8 cellular contexts compared by ENCODE assay signal in the genomic region with DNA sequence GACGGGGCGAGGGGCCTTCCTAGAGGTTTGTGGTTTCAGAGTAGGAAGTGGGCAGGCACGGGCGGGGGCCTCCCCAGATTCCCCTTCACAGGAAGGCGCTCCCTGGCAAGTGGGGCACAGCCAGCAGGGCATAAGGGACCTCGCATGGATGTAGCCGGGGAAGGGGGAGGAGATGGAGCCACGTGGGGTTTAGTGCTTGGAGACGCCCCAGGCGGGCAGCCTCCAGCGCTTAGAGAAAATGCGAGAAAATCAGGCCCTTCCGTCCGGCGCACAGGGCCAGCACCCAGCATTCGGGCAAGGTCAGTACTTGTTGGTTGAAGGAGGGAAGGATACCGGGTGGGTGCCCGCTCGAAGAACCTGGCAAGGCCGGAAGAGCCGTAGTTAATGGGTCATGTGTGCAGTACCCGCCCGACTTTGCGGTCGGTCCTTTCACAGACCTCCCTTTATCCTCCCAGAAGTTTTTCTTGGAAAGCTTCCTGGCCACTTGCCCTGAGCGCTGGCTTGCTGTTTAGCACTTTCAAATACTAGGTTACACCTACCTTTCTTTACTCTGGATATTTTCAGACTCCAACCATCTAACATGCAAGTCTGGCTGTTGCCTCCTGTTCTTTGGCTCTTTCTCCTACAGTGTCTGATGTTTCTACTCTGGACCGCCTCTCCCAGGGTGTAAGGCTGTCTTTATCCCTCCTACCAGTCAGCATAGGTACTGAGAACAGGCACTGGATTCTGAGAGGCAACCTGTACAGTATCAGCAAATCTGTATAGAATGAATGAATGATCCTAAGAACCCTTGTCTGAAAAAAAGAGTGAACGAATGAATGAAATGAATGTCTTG.
DNase-seq lines count a peak whose midpoint lies in the region; ATAC-seq and TF ChIP-seq lines count a peak whose summit lies in the region.

No MANE protein-coding gene starts in this region.

- H3K4me1 ChIP-seq in DND-41 (ENCODE audit: insufficient read depth, low read length) (peaks cover 11% of the 10 kb centered on the region), gastroesophageal sphincter (peaks cover 0 to 21% (median 11%) of the 10 kb centered on the region in 3 donors)

- no peaks in the 10 kb centered on the region for H3K9me3 Mint-ChIP-seq in activated T-helper 17 cell treated with anti-CD3 and anti-CD28 coated beads, Interleukin-2, amount 50 U/mL, for 72 hours

- TF ChIP-seq CTCF in DND-41 (IDR thresholded peaks at IDR 0.05; ENCODE audit: borderline replicate concordance, extremely low read depth, low read length, poor library complexity, severe bottlenecking) (no peak), gastroesophageal sphincter (IDR thresholded peaks at IDR 0.05) (no peak)

- peak; percentile 44 for ATAC-seq in DND-41 (ENCODE audit: insufficient read depth, low read depth)
- peak; percentile 45 for ATAC-seq in gastroesophageal sphincter
- ATAC-seq in GM19035 (IDR thresholded peaks at IDR 0.05; ENCODE audit: unreplicated experiment), result no peak
- ATAC-seq in activated CD4-positive, CD25-positive, alpha-beta regulatory T cell treated with anti-CD3 and anti-CD28 coated beads, Interleukin-2, amount 50 U/mL, for 24 hours, result no peak
- no peak for ATAC-seq in activated T-helper 17 cell treated with anti-CD3 and anti-CD28 coated beads, Interleukin-2, amount 50 U/mL, for 72 hours (replicated peaks)

- H3K4me3 Mint-ChIP-seq in activated T-helper 17 cell treated with anti-CD3 and anti-CD28 coated beads, Interleukin-2, amount 50 U/mL, for 72 hours, result no peak overlapping the region

- H4K20me1 ChIP-seq in DND-41 (ENCODE audit: insufficient read depth, low read length), result no peaks in the 10 kb centered on the region

- WGBS in gastroesophageal sphincter (ENCODE audit: low coverage in 1 of 2), 2 donors, result 15 to 24% methylated on average over 8 to 16 of the region's 28 CpGs

- peaks cover 56% of the 10 kb centered on the region for H3K27me3 Mint-ChIP-seq in activated T-helper 17 cell treated with anti-CD3 and anti-CD28 coated beads, Interleukin-2, amount 50 U/mL, for 72 hours

- H3K4me1 Mint-ChIP-seq in activated T-helper 17 cell treated with anti-CD3 and anti-CD28 coated beads, Interleukin-2, amount 50 U/mL, for 72 hours, result no peaks in the 10 kb centered on the region

- H3K27ac ChIP-seq in DND-41 (ENCODE audit: low read length) (no peak overlapping the region), gastroesophageal sphincter (no peak overlapping the region)

- H3K79me2 ChIP-seq in DND-41 (ENCODE audit: insufficient read depth, low read length), result no peaks in the 10 kb centered on the region

- no peaks in the 10 kb centered on the region for H3K36me3 ChIP-seq in DND-41 (ENCODE audit: insufficient read depth, low read length)
- no peaks in the 10 kb centered on the region for H3K36me3 ChIP-seq in gastroesophageal sphincter

- no peak overlapping the region for H2AFZ ChIP-seq in DND-41 (ENCODE audit: low read depth, low read length)

- TF ChIP-seq POLR2A in gastroesophageal sphincter (IDR thresholded peaks at IDR 0.05), result no peak

- no peak overlapping the region for H3K4me3 ChIP-seq in DND-41 (ENCODE audit: low read depth in 1 of 2, low read length in 2 of 2)
- H3K4me3 ChIP-seq in gastroesophageal sphincter, result peak overlapping the region; percentile 18 to 51

- DNase-seq in DND-41 (peak; percentile 12), NCI-H69 (lab: John Stamatoyannopoulos, UW) (peak; percentile 79), posterior cingulate gyrus (peak in 6 of 10 donors; percentile 19 to 84 (median 56)), SKM-1 (lab: John Stamatoyannopoulos, UW; ENCODE audit: unreplicated experiment) (no peak)

- intact Hi-C loops in posterior cingulate gyrus (cut with DNase I), result loop anchor here (5.0 kb wide), 1 partner anchor 61 kb away; no protein-coding TSS in a partner anchor

- H3K27me3 ChIP-seq in DND-41 (ENCODE audit: insufficient read depth, low read length, poor library complexity) (peaks cover 48% of the 10 kb centered on the region), gastroesophageal sphincter (peaks cover 58% of the 10 kb centered on the region)

- H3K27ac Mint-ChIP-seq in activated T-helper 17 cell treated with anti-CD3 and anti-CD28 coated beads, Interleukin-2, amount 50 U/mL, for 72 hours, result no peak overlapping the region

- no peaks in the 10 kb centered on the region for H3K36me3 Mint-ChIP-seq in activated T-helper 17 cell treated with anti-CD3 and anti-CD28 coated beads, Interleukin-2, amount 50 U/mL, for 72 hours (ENCODE audit: low read depth)

- H3K4me2 ChIP-seq in DND-41 (ENCODE audit: insufficient read depth, low read length), result peak overlapping the region; percentile 53

- TF ChIP-seq EP300 in gastroesophageal sphincter (IDR thresholded peaks at IDR 0.05), result no peak

- no peak overlapping the region for H3K9ac ChIP-seq in DND-41 (ENCODE audit: low read depth, low read length)

- H3K9me3 ChIP-seq in DND-41 (ENCODE audit: insufficient read depth, low read length, severe bottlenecking) (no peaks in the 10 kb centered on the region), gastroesophageal sphincter (no peaks in the 10 kb centered on the region)

Comparison
In these comparisons a context has a peak if more than half of its experiments do, and no peak if none do; other contexts are left out.
1. ATAC-seq: peak in DND-41 (single experiment) and gastroesophageal sphincter (single experiment); none in GM19035 (single experiment), activated CD4-positive, CD25-positive, alpha-beta regulatory T cell treated with anti-CD3 and anti-CD28 coated beads, Interleukin-2, amount 50 U/mL, for 24 hours (0 of 2) and activated T-helper 17 cell treated with anti-CD3 and anti-CD28 coated beads, Interleukin-2, amount 50 U/mL, for 72 hours (single experiment).
2. H3K4me3 ChIP-seq: peak in gastroesophageal sphincter (2 of 2); none in DND-41 (0 of 2).